ENCODE assay signal across 1 cellular context in the genomic region with DNA sequence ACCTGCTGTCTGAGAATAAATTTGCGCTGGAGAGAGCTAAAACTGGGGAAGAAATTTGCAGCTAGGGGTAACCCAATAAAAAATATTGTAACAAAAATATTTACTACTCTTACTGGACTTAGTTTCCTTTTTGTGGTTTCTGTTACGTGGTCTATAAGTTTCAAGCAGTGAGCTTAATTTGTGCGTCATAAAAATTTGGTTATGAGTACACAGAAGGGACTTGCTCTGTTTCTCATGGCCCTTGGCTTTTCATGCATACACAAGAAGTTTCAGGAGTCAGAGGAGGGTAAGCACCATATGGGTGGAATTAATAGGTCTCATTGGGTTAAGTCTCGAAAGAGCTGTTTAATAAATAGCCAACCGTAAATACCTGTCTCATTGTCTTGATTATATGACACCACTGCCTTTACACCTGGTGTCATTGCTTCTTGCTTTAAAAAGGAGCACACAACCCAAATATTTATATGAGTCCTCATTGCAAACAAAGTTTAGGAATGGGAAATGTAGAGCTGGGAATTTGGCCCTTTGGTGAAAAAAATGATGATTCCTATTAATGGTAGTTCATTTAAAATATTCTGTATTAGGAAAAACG.
A peak's percentile ranks its signal among the peaks of the same experiment; 100 is the strongest.
TF ChIP-seq lines count a peak whose summit lies in the region.

No MANE protein-coding gene starts in this region.

TF ChIP-seq in K562, 482 proteins besides CTCF, POLR2A, EP300 and RAD21 (continued from another document and continues in another):
- TF ChIP-seq, protein P1, sequence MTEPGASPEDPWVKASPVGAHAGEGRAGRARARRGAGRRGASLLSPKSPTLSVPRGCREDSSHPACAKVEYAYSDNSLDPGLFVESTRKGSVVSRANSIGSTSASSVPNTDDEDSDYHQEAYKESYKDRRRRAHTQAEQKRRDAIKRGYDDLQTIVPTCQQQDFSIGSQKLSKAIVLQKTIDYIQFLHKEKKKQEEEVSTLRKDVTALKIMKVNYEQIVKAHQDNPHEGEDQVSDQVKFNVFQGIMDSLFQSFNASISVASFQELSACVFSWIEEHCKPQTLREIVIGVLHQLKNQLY (CRISPR knock-in tag; conservative IDR thresholded peaks at IDR 0.05): no peak
- TF ChIP-seq RBM22 (IDR thresholded peaks at IDR 0.05; ENCODE audit: low read depth, low read length, poor library complexity, severe bottlenecking) (no peak), STAT5A (IDR thresholded peaks at IDR 0.05; ENCODE audit: borderline replicate concordance, low read length) (0 out of 2 replicates have a peak, but pooled peaks have one; percentile 8), RNF2 (IDR thresholded peaks at IDR 0.05) (no peak), NFATC3 (IDR thresholded peaks at IDR 0.05) (no peak), NEUROD1 (IDR thresholded peaks at IDR 0.05; ENCODE audit: borderline replicate concordance, low read depth, low read length, partially characterized antibody) (peak; percentile 2), TOE1 (IDR thresholded peaks at IDR 0.05; ENCODE audit: borderline replicate concordance) (no peak), TOE1 (CRISPR knock-in tag; IDR thresholded peaks at IDR 0.05; ENCODE audit: borderline replicate concordance, low read depth) (no peak), TCF7 (IDR thresholded peaks at IDR 0.05; ENCODE audit: borderline replicate concordance) (no peak), ZNF766 (CRISPR knock-in tag; conservative IDR thresholded peaks at IDR 0.05) (no peak; the same call in 1 of the 2 replicates), ZNF184 (CRISPR knock-in tag; IDR thresholded peaks at IDR 0.05) (no peak), RBFOX2 (IDR thresholded peaks at IDR 0.05; ENCODE audit: low read depth, low read length) (0 out of 2 replicates have a peak, but pooled peaks have one; percentile 50), PHF8 (IDR thresholded peaks at IDR 0.05; ENCODE audit: borderline replicate concordance, low read length) (no peak), POLR2H (tag; IDR thresholded peaks at IDR 0.05; ENCODE audit: low read depth) (0 out of 2 replicates have a peak, but pooled peaks have one; percentile 18), COPS2 (conservative IDR thresholded peaks at IDR 0.05) (no peak), ZNF175 (CRISPR knock-in tag; IDR thresholded peaks at IDR 0.05; ENCODE audit: low read depth) (no peak), KAT7 (CRISPR knock-in tag; IDR thresholded peaks at IDR 0.05; ENCODE audit: borderline replicate concordance) (peak; percentile 75; the same call in 1 of the 2 replicates), MYBL2 (IDR thresholded peaks at IDR 0.05; ENCODE audit: low read depth) (no peak), MYBL2 (CRISPR knock-in tag; IDR thresholded peaks at IDR 0.05; ENCODE audit: borderline replicate concordance) (no peak), HDAC6 (IDR thresholded peaks at IDR 0.05; ENCODE audit: low read depth, low read length) (no peak), ZNF551 (CRISPR knock-in tag; IDR thresholded peaks at IDR 0.05) (no peak), KLF10 (CRISPR knock-in tag; IDR thresholded peaks at IDR 0.05) (no peak), CEBPG (CRISPR knock-in tag; IDR thresholded peaks at IDR 0.05) (no peak), CEBPG (tag; conservative IDR thresholded peaks at IDR 0.05 in 1 of 2, IDR thresholded peaks at IDR 0.05 in 1 of 2) (0 out of 4 replicates have a peak, but pooled peaks of 1 of the 2 experiments have one; percentile 1), ZNF778 (CRISPR knock-in tag; IDR thresholded peaks at IDR 0.05) (no peak), SMAD1 (IDR thresholded peaks at IDR 0.05; ENCODE audit: low read depth, low read length, partially characterized antibody) (no peak), SUPT5H (IDR thresholded peaks at IDR 0.05) (no peak)
- TF ChIP-seq, protein P2, sequence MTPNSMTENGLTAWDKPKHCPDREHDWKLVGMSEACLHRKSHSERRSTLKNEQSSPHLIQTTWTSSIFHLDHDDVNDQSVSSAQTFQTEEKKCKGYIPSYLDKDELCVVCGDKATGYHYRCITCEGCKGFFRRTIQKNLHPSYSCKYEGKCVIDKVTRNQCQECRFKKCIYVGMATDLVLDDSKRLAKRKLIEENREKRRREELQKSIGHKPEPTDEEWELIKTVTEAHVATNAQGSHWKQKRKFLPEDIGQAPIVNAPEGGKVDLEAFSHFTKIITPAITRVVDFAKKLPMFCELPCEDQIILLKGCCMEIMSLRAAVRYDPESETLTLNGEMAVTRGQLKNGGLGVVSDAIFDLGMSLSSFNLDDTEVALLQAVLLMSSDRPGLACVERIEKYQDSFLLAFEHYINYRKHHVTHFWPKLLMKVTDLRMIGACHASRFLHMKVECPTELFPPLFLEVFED (CRISPR knock-in tag; conservative IDR thresholded peaks at IDR 0.05): no peak
- TF ChIP-seq, protein P3, sequence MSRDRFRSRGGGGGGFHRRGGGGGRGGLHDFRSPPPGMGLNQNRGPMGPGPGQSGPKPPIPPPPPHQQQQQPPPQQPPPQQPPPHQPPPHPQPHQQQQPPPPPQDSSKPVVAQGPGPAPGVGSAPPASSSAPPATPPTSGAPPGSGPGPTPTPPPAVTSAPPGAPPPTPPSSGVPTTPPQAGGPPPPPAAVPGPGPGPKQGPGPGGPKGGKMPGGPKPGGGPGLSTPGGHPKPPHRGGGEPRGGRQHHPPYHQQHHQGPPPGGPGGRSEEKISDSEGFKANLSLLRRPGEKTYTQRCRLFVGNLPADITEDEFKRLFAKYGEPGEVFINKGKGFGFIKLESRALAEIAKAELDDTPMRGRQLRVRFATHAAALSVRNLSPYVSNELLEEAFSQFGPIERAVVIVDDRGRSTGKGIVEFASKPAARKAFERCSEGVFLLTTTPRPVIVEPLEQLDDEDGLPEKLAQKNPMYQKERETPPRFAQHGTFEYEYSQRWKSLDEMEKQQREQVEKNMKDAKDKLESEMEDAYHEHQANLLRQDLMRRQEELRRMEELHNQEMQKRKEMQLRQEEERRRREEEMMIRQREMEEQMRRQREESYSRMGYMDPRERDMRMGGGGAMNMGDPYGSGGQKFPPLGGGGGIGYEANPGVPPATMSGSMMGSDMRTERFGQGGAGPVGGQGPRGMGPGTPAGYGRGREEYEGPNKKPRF (IDR thresholded peaks at IDR 0.05; ENCODE audit: low read depth, low read length): no peak
- TF ChIP-seq, protein P4, sequence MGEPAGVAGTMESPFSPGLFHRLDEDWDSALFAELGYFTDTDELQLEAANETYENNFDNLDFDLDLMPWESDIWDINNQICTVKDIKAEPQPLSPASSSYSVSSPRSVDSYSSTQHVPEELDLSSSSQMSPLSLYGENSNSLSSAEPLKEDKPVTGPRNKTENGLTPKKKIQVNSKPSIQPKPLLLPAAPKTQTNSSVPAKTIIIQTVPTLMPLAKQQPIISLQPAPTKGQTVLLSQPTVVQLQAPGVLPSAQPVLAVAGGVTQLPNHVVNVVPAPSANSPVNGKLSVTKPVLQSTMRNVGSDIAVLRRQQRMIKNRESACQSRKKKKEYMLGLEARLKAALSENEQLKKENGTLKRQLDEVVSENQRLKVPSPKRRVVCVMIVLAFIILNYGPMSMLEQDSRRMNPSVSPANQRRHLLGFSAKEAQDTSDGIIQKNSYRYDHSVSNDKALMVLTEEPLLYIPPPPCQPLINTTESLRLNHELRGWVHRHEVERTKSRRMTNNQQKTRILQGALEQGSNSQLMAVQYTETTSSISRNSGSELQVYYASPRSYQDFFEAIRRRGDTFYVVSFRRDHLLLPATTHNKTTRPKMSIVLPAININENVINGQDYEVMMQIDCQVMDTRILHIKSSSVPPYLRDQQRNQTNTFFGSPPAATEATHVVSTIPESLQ (CRISPR knock-in tag; IDR thresholded peaks at IDR 0.05): no peak
- TF ChIP-seq, protein P5, sequence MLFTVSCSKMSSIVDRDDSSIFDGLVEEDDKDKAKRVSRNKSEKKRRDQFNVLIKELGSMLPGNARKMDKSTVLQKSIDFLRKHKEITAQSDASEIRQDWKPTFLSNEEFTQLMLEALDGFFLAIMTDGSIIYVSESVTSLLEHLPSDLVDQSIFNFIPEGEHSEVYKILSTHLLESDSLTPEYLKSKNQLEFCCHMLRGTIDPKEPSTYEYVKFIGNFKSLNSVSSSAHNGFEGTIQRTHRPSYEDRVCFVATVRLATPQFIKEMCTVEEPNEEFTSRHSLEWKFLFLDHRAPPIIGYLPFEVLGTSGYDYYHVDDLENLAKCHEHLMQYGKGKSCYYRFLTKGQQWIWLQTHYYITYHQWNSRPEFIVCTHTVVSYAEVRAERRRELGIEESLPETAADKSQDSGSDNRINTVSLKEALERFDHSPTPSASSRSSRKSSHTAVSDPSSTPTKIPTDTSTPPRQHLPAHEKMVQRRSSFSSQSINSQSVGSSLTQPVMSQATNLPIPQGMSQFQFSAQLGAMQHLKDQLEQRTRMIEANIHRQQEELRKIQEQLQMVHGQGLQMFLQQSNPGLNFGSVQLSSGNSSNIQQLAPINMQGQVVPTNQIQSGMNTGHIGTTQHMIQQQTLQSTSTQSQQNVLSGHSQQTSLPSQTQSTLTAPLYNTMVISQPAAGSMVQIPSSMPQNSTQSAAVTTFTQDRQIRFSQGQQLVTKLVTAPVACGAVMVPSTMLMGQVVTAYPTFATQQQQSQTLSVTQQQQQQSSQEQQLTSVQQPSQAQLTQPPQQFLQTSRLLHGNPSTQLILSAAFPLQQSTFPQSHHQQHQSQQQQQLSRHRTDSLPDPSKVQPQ (CRISPR knock-in tag; IDR thresholded peaks at IDR 0.05; ENCODE audit: borderline replicate concordance): 0 out of 2 replicates have a peak, but pooled peaks have one; percentile 11
- TF ChIP-seq, protein P6, sequence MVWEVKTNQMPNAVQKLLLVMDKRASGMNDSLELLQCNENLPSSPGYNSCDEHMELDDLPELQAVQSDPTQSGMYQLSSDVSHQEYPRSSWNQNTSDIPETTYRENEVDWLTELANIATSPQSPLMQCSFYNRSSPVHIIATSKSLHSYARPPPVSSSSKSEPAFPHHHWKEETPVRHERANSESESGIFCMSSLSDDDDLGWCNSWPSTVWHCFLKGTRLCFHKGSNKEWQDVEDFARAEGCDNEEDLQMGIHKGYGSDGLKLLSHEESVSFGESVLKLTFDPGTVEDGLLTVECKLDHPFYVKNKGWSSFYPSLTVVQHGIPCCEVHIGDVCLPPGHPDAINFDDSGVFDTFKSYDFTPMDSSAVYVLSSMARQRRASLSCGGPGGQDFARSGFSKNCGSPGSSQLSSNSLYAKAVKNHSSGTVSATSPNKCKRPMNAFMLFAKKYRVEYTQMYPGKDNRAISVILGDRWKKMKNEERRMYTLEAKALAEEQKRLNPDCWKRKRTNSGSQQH (CRISPR knock-in tag; IDR thresholded peaks at IDR 0.05): no peak
- TF ChIP-seq, protein P7, sequence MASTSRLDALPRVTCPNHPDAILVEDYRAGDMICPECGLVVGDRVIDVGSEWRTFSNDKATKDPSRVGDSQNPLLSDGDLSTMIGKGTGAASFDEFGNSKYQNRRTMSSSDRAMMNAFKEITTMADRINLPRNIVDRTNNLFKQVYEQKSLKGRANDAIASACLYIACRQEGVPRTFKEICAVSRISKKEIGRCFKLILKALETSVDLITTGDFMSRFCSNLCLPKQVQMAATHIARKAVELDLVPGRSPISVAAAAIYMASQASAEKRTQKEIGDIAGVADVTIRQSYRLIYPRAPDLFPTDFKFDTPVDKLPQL (IDR thresholded peaks at IDR 0.05; ENCODE audit: extremely low read depth, insufficient read length): no peak
- TF ChIP-seq, protein P8, sequence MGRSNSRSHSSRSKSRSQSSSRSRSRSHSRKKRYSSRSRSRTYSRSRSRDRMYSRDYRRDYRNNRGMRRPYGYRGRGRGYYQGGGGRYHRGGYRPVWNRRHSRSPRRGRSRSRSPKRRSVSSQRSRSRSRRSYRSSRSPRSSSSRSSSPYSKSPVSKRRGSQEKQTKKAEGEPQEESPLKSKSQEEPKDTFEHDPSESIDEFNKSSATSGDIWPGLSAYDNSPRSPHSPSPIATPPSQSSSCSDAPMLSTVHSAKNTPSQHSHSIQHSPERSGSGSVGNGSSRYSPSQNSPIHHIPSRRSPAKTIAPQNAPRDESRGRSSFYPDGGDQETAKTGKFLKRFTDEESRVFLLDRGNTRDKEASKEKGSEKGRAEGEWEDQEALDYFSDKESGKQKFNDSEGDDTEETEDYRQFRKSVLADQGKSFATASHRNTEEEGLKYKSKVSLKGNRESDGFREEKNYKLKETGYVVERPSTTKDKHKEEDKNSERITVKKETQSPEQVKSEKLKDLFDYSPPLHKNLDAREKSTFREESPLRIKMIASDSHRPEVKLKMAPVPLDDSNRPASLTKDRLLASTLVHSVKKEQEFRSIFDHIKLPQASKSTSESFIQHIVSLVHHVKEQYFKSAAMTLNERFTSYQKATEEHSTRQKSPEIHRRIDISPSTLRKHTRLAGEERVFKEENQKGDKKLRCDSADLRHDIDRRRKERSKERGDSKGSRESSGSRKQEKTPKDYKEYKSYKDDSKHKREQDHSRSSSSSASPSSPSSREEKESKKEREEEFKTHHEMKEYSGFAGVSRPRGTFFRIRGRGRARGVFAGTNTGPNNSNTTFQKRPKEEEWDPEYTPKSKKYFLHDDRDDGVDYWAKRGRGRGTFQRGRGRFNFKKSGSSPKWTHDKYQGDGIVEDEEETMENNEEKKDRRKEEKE (IDR thresholded peaks at IDR 0.05; ENCODE audit: borderline replicate concordance in 1 of 2, control insufficient read depth in 1 of 2, low read depth in 2 of 2, low read length in 1 of 2): no peak
